In genomic region chr19:38662508-38663155, GRCh38 we compare ENCODE assay signal across 12 cellular contexts. TPM values are rescaled to one million over a fixed set of nuclear protein-coding genes. Genes with fewer than 3 reads are reported as not detected.
DNase-seq lines count a peak whose midpoint lies in the region; ATAC-seq, FAIRE-seq and TF ChIP-seq lines count a peak whose summit lies in the region.
"Had no signal": no experiment of that assay in that cellular context is flagged by ENCODE, and none has a peak within 500 bp of the region (broad histone marks: within the 10 kb centered on the region; RNA-seq: fewer than 3 reads in every experiment).

No MANE protein-coding gene starts in this region.

- in situ Hi-C loops in GM23248 (cut with MboI) = no loop called here

- H3K27me3 ChIP-seq in GM23248 (replicated peaks; ENCODE audit: insufficient read depth) (no peaks in the 10 kb centered on the region), keratinocyte (ENCODE audit: control insufficient read depth, extremely low read depth, insufficient read depth, low read length) (no peaks in the 10 kb centered on the region), skeletal muscle tissue (ENCODE audit: control insufficient read depth in 3 of 3, insufficient read depth in 3 of 3, low read length in 3 of 3) (no peaks in the 10 kb centered on the region)

- H3K27ac ChIP-seq in GM23248 (peak overlapping the region; percentile 41), angular gyrus (ENCODE audit: low read depth, low read length) (peak overlapping the region; percentile 22), keratinocyte (ENCODE audit: control insufficient read depth, insufficient read depth, low read length) (peak overlapping the region; percentile 70), skeletal muscle tissue (ENCODE audit: low read depth, low read length) (peak overlapping the region; percentile 93)

- H3K27me3 Mint-ChIP-seq in T-helper 2 cell treated with Interferon-gamma antibody and Interleukin-4, amounts not matched to agents 5 μg/mL and 100 μg/mL, for 36 hours (ENCODE audit: low read depth) = no peaks in the 10 kb centered on the region
- no peaks in the 10 kb centered on the region for H3K27me3 Mint-ChIP-seq in activated CD8-positive, alpha-beta T cell treated with anti-CD3 and anti-CD28 coated beads, Interleukin-2, amount 10 ng/mL, durations not matched to agents 7 days and 5 days (ENCODE audit: low read depth)
- H3K27me3 Mint-ChIP-seq: activated CD4-positive, alpha-beta memory T cell treated with anti-CD3 and anti-CD28 coated beads for 36 hours had no signal

- H3F3A ChIP-seq in GM23248 (ENCODE audit: insufficient read depth) = peaks cover 67% of the 10 kb centered on the region

- H3K79me2 ChIP-seq in GM23248 (ENCODE audit: insufficient read depth) (peaks cover 91% of the 10 kb centered on the region), keratinocyte (ENCODE audit: control insufficient read depth, insufficient read depth, low read length) (peaks cover 85% of the 10 kb centered on the region)

- H3K4me3 Mint-ChIP-seq in T-helper 2 cell treated with Interferon-gamma antibody and Interleukin-4, amounts not matched to agents 5 μg/mL and 100 μg/mL, for 36 hours = no peak overlapping the region
- no peak overlapping the region for H3K4me3 Mint-ChIP-seq in activated CD8-positive, alpha-beta T cell treated with anti-CD3 and anti-CD28 coated beads, Interleukin-2, amount 10 ng/mL, durations not matched to agents 7 days and 5 days
- H3K4me3 Mint-ChIP-seq: activated CD4-positive, alpha-beta memory T cell treated with anti-CD3 and anti-CD28 coated beads for 36 hours had no signal

- H2AFZ ChIP-seq in GM23248 (no peak overlapping the region), keratinocyte (ENCODE audit: control insufficient read depth, low read length) (no peak overlapping the region)

- no peaks in the 10 kb centered on the region for H3K9me2 ChIP-seq in GM23248 (ENCODE audit: insufficient read depth)

- dilution Hi-C loops in keratinocyte (cut with MboI; ENCODE audit: extremely low pct_ligation_motif_present, low sequenced_read_pairs) = no loop called here

- no peak for FAIRE-seq in keratinocyte (lab: Jason Lieb, UNC)
- FAIRE-seq: GM12892 had no signal

- CTCF ChIA-PET in activated CD8-positive, alpha-beta T cell treated with anti-CD3 and anti-CD28 coated beads, Interleukin-2, amount 10 ng/mL, durations not matched to agents 7 days and 5 days (lab: Charles Lee) = interaction anchor here (0.5 to 1.3 kb wide), 4 partner anchors 8 to 147 kb away, joined by 3 read pairs; no protein-coding TSS in a partner anchor

- no peak overlapping the region for H3K9ac ChIP-seq in GM23248
- peak overlapping the region; percentile 16 for H3K9ac ChIP-seq in keratinocyte (ENCODE audit: control insufficient read depth, extremely low read depth, insufficient read depth, low read length)
- peak overlapping the region in 2 of 3 donors; percentile 21 to 86 for H3K9ac ChIP-seq in skeletal muscle tissue (ENCODE audit: low read depth in 1 of 3, low read length in 3 of 3)

- H3K9me1 ChIP-seq in keratinocyte (ENCODE audit: control insufficient read depth, extremely low read depth, insufficient read depth, low read length) = no peaks in the 10 kb centered on the region

- DNase-seq in GM23248 = no peak
- DNase-seq in keratinocyte (ENCODE audit: low read depth, low spot score) = no peak
- DNase-seq in T-helper 2 cell treated with Interferon-gamma antibody and Interleukin-4, amounts not matched to agents 5 μg/mL and 100 μg/mL, for 36 hours (ENCODE audit: low spot score) = no peak
- no peak for DNase-seq in activated CD8-positive, alpha-beta T cell treated with anti-CD3 and anti-CD28 coated beads, Interleukin-2, amount 10 ng/mL, durations not matched to agents 7 days and 5 days
- DNase-seq: activated CD4-positive, alpha-beta memory T cell treated with anti-CD3 and anti-CD28 coated beads for 36 hours; naive thymus-derived CD4-positive, alpha-beta T cell; NCI-H146 had no signal

- H3K4me1 Mint-ChIP-seq in T-helper 2 cell treated with Interferon-gamma antibody and Interleukin-4, amounts not matched to agents 5 μg/mL and 100 μg/mL, for 36 hours (ENCODE audit: low read depth) = peaks cover 50% of the 10 kb centered on the region
- peaks cover 86% of the 10 kb centered on the region for H3K4me1 Mint-ChIP-seq in activated CD8-positive, alpha-beta T cell treated with anti-CD3 and anti-CD28 coated beads, Interleukin-2, amount 10 ng/mL, durations not matched to agents 7 days and 5 days (ENCODE audit: low read depth)

- no peaks in the 10 kb centered on the region for H3K9me3 Mint-ChIP-seq in T-helper 2 cell treated with Interferon-gamma antibody and Interleukin-4, amounts not matched to agents 5 μg/mL and 100 μg/mL, for 36 hours
- no peaks in the 10 kb centered on the region for H3K9me3 Mint-ChIP-seq in activated CD8-positive, alpha-beta T cell treated with anti-CD3 and anti-CD28 coated beads, Interleukin-2, amount 10 ng/mL, durations not matched to agents 7 days and 5 days (ENCODE audit: insufficient read depth)
- H3K9me3 Mint-ChIP-seq: activated CD4-positive, alpha-beta memory T cell treated with anti-CD3 and anti-CD28 coated beads for 36 hours; naive thymus-derived CD4-positive, alpha-beta T cell had no signal

- H3K4me2 ChIP-seq in GM23248 (ENCODE audit: unreplicated experiment) (no peak overlapping the region), keratinocyte (ENCODE audit: control insufficient read depth, extremely low read depth, insufficient read depth, low read depth, low read length) (peak overlapping the region; percentile 22)

- H3K4me1 ChIP-seq in GM23248 (ENCODE audit: insufficient read depth) (peaks cover 71% of the 10 kb centered on the region), keratinocyte (ENCODE audit: control insufficient read depth, extremely low read depth, insufficient read depth, low read length) (peaks cover 94% of the 10 kb centered on the region), skeletal muscle tissue (ENCODE audit: control insufficient read depth in 3 of 3, insufficient read depth in 3 of 3, low read length in 3 of 3) (peaks cover 93 to 98% (median 96%) of the 10 kb centered on the region in 3 donors)

- ATAC-seq in HG03460 (IDR thresholded peaks at IDR 0.05; ENCODE audit: unreplicated experiment) (no peak), HG02588 (IDR thresholded peaks at IDR 0.05; ENCODE audit: unreplicated experiment) (no peak)
- no peak for ATAC-seq in activated CD8-positive, alpha-beta T cell treated with anti-CD3 and anti-CD28 coated beads, Interleukin-2, amount 10 ng/mL, durations not matched to agents 7 days and 5 days
- ATAC-seq: naive thymus-derived CD4-positive, alpha-beta T cell had no signal

- WGBS in GM23248 (ENCODE audit: low coverage in 1 of 2, low lambda C conversion rate in 2 of 2, missing lambda C conversion rate in 2 of 2), 2 experiments = 79 to 85% methylated on average over 5 to 7 of the region's 7 CpGs

- H3K36me3 ChIP-seq in GM23248 (ENCODE audit: low read depth) (no peaks in the 10 kb centered on the region), keratinocyte (ENCODE audit: control insufficient read depth in 2 of 2, extremely low read depth in 1 of 2, insufficient read depth in 2 of 2, low read length in 2 of 2) (peaks cover 10 to 34% of the 10 kb centered on the region in 2 experiments), skeletal muscle tissue (ENCODE audit: control insufficient read depth in 3 of 3, insufficient read depth in 3 of 3, low read length in 3 of 3) (no peaks in the 10 kb centered on the region)

- H3K9me3 ChIP-seq in GM23248 (ENCODE audit: low read depth) (no peaks in the 10 kb centered on the region), keratinocyte (ENCODE audit: control insufficient read depth, low read depth, low read length) (no peaks in the 10 kb centered on the region), skeletal muscle tissue (ENCODE audit: control insufficient read depth in 3 of 3, low read length in 3 of 3) (no peaks in the 10 kb centered on the region)

- H4K20me1 ChIP-seq in GM23248 (ENCODE audit: insufficient read depth) = no peaks in the 10 kb centered on the region; the same call in 1 of the 2 replicates
- peaks cover 22% of the 10 kb centered on the region for H4K20me1 ChIP-seq in keratinocyte (ENCODE audit: control insufficient read depth, extremely low read depth, insufficient read depth, low read length)

- peaks cover 20% of the 10 kb centered on the region for H3K36me3 Mint-ChIP-seq in T-helper 2 cell treated with Interferon-gamma antibody and Interleukin-4, amounts not matched to agents 5 μg/mL and 100 μg/mL, for 36 hours (ENCODE audit: low read depth)
- H3K36me3 Mint-ChIP-seq in activated CD8-positive, alpha-beta T cell treated with anti-CD3 and anti-CD28 coated beads, Interleukin-2, amount 10 ng/mL, durations not matched to agents 7 days and 5 days (ENCODE audit: low read depth) = peaks cover 38% of the 10 kb centered on the region

- no peak overlapping the region for H3K27ac Mint-ChIP-seq in T-helper 2 cell treated with Interferon-gamma antibody and Interleukin-4, amounts not matched to agents 5 μg/mL and 100 μg/mL, for 36 hours
- H3K27ac Mint-ChIP-seq in activated CD8-positive, alpha-beta T cell treated with anti-CD3 and anti-CD28 coated beads, Interleukin-2, amount 10 ng/mL, durations not matched to agents 7 days and 5 days = no peak overlapping the region
- H3K27ac Mint-ChIP-seq: activated CD4-positive, alpha-beta memory T cell treated with anti-CD3 and anti-CD28 coated beads for 36 hours had no signal

- no peak for TF ChIP-seq CTCF in keratinocyte (optimal IDR thresholded peaks at IDR 0.05 in 1 of 3, IDR thresholded peaks at IDR 0.05 in 1 of 3, conservative IDR thresholded peaks at IDR 0.05 in 1 of 3; ENCODE audit: extremely low read depth in 1 of 3, insufficient read depth in 2 of 3, low read length in 3 of 3)

- POLR2A ChIA-PET in activated CD8-positive, alpha-beta T cell treated with anti-CD3 and anti-CD28 coated beads, Interleukin-2, amount 10 ng/mL, durations not matched to agents 7 days and 5 days (lab: Charles Lee) = no interaction called here

- H3K4me3 ChIP-seq in GM23248 (no peak overlapping the region), keratinocyte (ENCODE audit: control insufficient read depth in 2 of 3, extremely low read depth in 1 of 3, insufficient read depth in 2 of 3, low read depth in 1 of 3, low read length in 3 of 3) (no peak overlapping the region), skeletal muscle tissue (ENCODE audit: low read length in 3 of 3) (peak overlapping the region; percentile 16 to 54 (median 27))

RNA-seq across cellular contexts. Expression of gene ACTN4, which starts 15.2 kb away (rescaled TPM):
- 467 and 477 TPM in 2 replicates for total RNA-seq in GM23248 (2014; rRNA removed; shearing (Covaris generic))
- polyA plus RNA-seq in GM23248 (2016; fragmentation: Nextera tagmentation; extraction: Ambion mirVana) = 84.6 and 85.7 TPM in 2 replicates
- polyA plus RNA-seq in keratinocyte = 463 to 720 TPM (median 526 TPM) in 3 replicates
- polyA plus RNA-seq in keratinocyte (2011; ENCODE audit: low read depth) = 762 TPM
- polyA plus RNA-seq in keratinocyte (2011; cell fraction: cytosol; rRNA removed) = 452 and 468 TPM in 2 replicates
- 1,020 and 1,377 TPM in 2 replicates for polyA plus RNA-seq in keratinocyte (2011; cell fraction: nucleus; rRNA removed)
- polyA plus RNA-seq in keratinocyte (2012; ENCODE audit: low replicate concordance) = 537 and 1,150 TPM in 2 replicates
- 417 to 1,584 TPM (median 501 TPM) in 3 replicates for polyA minus RNA-seq in keratinocyte
- 376 TPM for polyA minus RNA-seq in keratinocyte (2011; cell fraction: cytosol; rRNA and poly(A)+ RNA removed)
- 400 and 697 TPM in 2 replicates for polyA minus RNA-seq in keratinocyte (2011; cell fraction: nucleus; rRNA and poly(A)+ RNA removed)
- 42.3 TPM for total RNA-seq in skeletal muscle tissue
- 100 to 1,000 TPM; 357 to 373 TPM for total RNA-seq in activated CD8-positive, alpha-beta T cell treated with anti-CD3 and anti-CD28 coated beads, Interleukin-2, amount 10 ng/mL, durations not matched to agents 7 days and 5 days

RNA-seq across cellular contexts. Expression of gene EIF3K, which starts 43.6 kb away (rescaled TPM):
- 270 and 295 TPM in 2 replicates for total RNA-seq in GM23248 (2014; rRNA removed; shearing (Covaris generic))
- polyA plus RNA-seq in GM23248 (2016; fragmentation: Nextera tagmentation; extraction: Ambion mirVana) (143 and 151 TPM in 2 replicates), keratinocyte (240 to 304 TPM (median 260 TPM) in 3 replicates)
- polyA plus RNA-seq in keratinocyte (2011; ENCODE audit: low read depth) = 262 TPM
- 399 and 557 TPM in 2 replicates for polyA plus RNA-seq in keratinocyte (2011; cell fraction: cytosol; rRNA removed)
- 275 and 357 TPM in 2 replicates for polyA plus RNA-seq in keratinocyte (2011; cell fraction: nucleus; rRNA removed)
- polyA plus RNA-seq in keratinocyte (2012; ENCODE audit: low replicate concordance) = 276 and 339 TPM in 2 replicates
- polyA minus RNA-seq in keratinocyte = 344 to 553 TPM (median 352 TPM) in 3 replicates
- polyA minus RNA-seq in keratinocyte (2011; cell fraction: cytosol; rRNA and poly(A)+ RNA removed) = 270 TPM
- 60.8 and 84.1 TPM in 2 replicates for polyA minus RNA-seq in keratinocyte (2011; cell fraction: nucleus; rRNA and poly(A)+ RNA removed)
- total RNA-seq in skeletal muscle tissue = 314 TPM
- 100 to 1,000 TPM; 325 to 352 TPM for total RNA-seq in activated CD8-positive, alpha-beta T cell treated with anti-CD3 and anti-CD28 coated beads, Interleukin-2, amount 10 ng/mL, durations not matched to agents 7 days and 5 days

RNA-seq across cellular contexts. Expression of gene MAP4K1, which starts 44.9 kb away (rescaled TPM):
- total RNA-seq in GM23248 (2014; rRNA removed; shearing (Covaris generic)) = not detected in 2 replicates
- 0.63 and 1.0 TPM in 2 replicates for polyA plus RNA-seq in GM23248 (2016; fragmentation: Nextera tagmentation; extraction: Ambion mirVana)
- 0.22 to 0.25 TPM in 2 of 3 replicates, not detected in the other for polyA plus RNA-seq in keratinocyte
- polyA plus RNA-seq in keratinocyte (2011; ENCODE audit: low read depth) = not detected
- 0.06 TPM in 1 of 2 replicates, not detected in the other for polyA plus RNA-seq in keratinocyte (2011; cell fraction: cytosol; rRNA removed)
- polyA plus RNA-seq in keratinocyte (2011; cell fraction: nucleus; rRNA removed) = 0.52 and 0.60 TPM in 2 replicates
- polyA plus RNA-seq in keratinocyte (2012; ENCODE audit: low replicate concordance) = 0.23 and 0.81 TPM in 2 replicates
- not detected in 3 replicates for polyA minus RNA-seq in keratinocyte
- not detected for polyA minus RNA-seq in keratinocyte (2011; cell fraction: cytosol; rRNA and poly(A)+ RNA removed)
- polyA minus RNA-seq in keratinocyte (2011; cell fraction: nucleus; rRNA and poly(A)+ RNA removed) = not detected in 2 replicates
- total RNA-seq in skeletal muscle tissue = under 0.01 TPM
- 100 to 1,000 TPM; 259 to 269 TPM for total RNA-seq in activated CD8-positive, alpha-beta T cell treated with anti-CD3 and anti-CD28 coated beads, Interleukin-2, amount 10 ng/mL, durations not matched to agents 7 days and 5 days

Comparison
In these comparisons a context has a peak if more than half of its experiments do, and no peak if none do; other contexts are left out.
1. H3K27ac ChIP-seq: peak in every context shown above with its lines; median percentile 93 in skeletal muscle tissue; 70 in keratinocyte; 41 in GM23248; 22 in angular gyrus.
2. H3K4me3 ChIP-seq: peak in skeletal muscle tissue (3 of 3); none in GM23248 (single experiment) and keratinocyte (0 of 3).
3. RNA of gene MAP4K1, which starts 44.9 kb away (total RNA-seq): 259 to 269 TPM in activated CD8-positive, alpha-beta T cell treated with anti-CD3 and anti-CD28 coated beads, Interleukin-2, amount 10 ng/mL, durations not matched to agents 7 days and 5 days; not detected in GM23248 and under 0.01 TPM in skeletal muscle tissue (single experiment); every median in the first group is over 100 times any median in the second.